In the genomic region with DNA sequence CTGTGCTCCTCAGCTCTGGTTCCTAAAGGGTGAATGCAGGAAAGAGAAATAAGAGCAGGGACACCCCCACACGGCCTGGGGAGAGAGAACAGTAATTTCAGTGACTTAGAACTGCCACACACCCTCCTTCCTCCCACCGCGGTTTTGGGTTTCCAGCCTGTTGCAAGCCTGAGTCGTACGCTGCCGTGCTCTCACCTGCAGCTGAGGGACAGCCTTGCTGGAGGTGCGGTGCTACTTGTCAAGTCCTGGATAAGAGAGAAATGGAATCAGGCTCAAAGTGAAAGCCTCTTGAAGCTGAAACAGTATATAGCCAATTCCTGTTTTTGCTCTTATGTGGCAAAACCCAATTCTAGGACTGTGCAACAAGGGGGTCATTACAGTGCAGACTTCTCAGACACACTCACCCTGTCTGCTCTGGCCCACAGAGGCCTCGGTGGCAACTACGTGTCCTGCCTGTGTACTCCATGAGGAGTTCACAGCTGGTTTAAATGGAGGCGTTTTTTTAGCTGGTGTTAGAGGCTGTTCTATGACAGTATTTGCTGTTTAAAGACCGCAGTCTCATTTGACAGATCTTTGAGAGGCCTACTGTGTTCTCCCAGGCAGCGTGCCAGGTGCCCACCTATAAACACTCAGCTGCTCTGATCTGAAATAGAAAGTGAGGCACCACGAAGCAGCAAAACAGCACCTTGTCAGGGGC, we compare ENCODE assay signal across 9 cellular contexts. TPM values are rescaled to one million over a fixed set of nuclear protein-coding genes. Genes with fewer than 3 reads are reported as not detected.
DNase-seq lines count a peak whose midpoint lies in the region; ATAC-seq, FAIRE-seq and TF ChIP-seq lines count a peak whose summit lies in the region.
"Had no signal": no experiment of that assay in that cellular context is flagged by ENCODE, and none has a peak within 500 bp of the region (broad histone marks: within the 10 kb centered on the region; RNA-seq: fewer than 3 reads in every experiment).

No MANE protein-coding gene starts in this region.

- no peaks in the 10 kb centered on the region for H3K27me3 ChIP-seq in trophoblast cell (ENCODE audit: insufficient read depth, low read length)
- H3K27me3 ChIP-seq in upper lobe of left lung: no peaks in the 10 kb centered on the region
- H3K27me3 ChIP-seq: SJCRH30 had no signal

- no peak overlapping the region for H3K18ac ChIP-seq in trophoblast cell (ENCODE audit: low read length)

- no peak overlapping the region for H3K14ac ChIP-seq in trophoblast cell (ENCODE audit: low read length)

- H3K79me2 ChIP-seq in trophoblast cell (ENCODE audit: control insufficient read depth, insufficient read depth, low read length, poor library complexity): no peaks in the 10 kb centered on the region

- H2AK5ac ChIP-seq in trophoblast cell (ENCODE audit: low read length): no peak overlapping the region

- TF ChIP-seq POLR2A in upper lobe of left lung (IDR thresholded peaks at IDR 0.05): no peak

- WGBS in trophoblast cell (ENCODE audit: extremely low coverage, insufficient coverage, insufficient read length): no CpG with 5 or more reads among the region's 13 CpGs
- 22 to 23% methylated on average over 13 of the region's 13 CpGs for WGBS in upper lobe of left lung, 2 donors

- no peak overlapping the region for H3K4me2 ChIP-seq in trophoblast cell (ENCODE audit: low read length)

- H3K4me3 ChIP-seq in coronary artery (peak overlapping the region; percentile 49), trophoblast cell (ENCODE audit: low read depth, low read length) (no peak overlapping the region), upper lobe of left lung (peak overlapping the region in 1 of 4 donors; percentile 13)
- H3K4me3 ChIP-seq: SJCRH30 had no signal

- no peak overlapping the region for H2BK120ac ChIP-seq in trophoblast cell (ENCODE audit: insufficient read depth, low read length, poor library complexity)

- no peak overlapping the region for H2AFZ ChIP-seq in trophoblast cell (ENCODE audit: insufficient read depth, low read length, poor library complexity)

- ATAC-seq in GM19324 (IDR thresholded peaks at IDR 0.05; ENCODE audit: low FRiP score, unreplicated experiment) (peak; percentile 66), HG03280 (IDR thresholded peaks at IDR 0.05; ENCODE audit: unreplicated experiment) (peak; percentile 68), upper lobe of left lung (ENCODE audit: low FRiP score in 2 of 2) (peak; percentile 71 to 82)

- no peak overlapping the region for H2BK5ac ChIP-seq in trophoblast cell (ENCODE audit: low read depth, low read length, poor library complexity)

- H3K27ac ChIP-seq in coronary artery (peak overlapping the region; percentile 69 to 75), trophoblast cell (ENCODE audit: low read depth, low read length) (no peak overlapping the region), upper lobe of left lung (peak overlapping the region; percentile 68 to 84 (median 77))

- no peak for FAIRE-seq in frontal cortex (lab: Jason Lieb, UNC)

- H3K4ac ChIP-seq in trophoblast cell (ENCODE audit: low read depth, low read length): no peak overlapping the region

- TF ChIP-seq EP300 in upper lobe of left lung (IDR thresholded peaks at IDR 0.05): no peak

- H4K12ac ChIP-seq in trophoblast cell (ENCODE audit: low read depth, low read length): no peak overlapping the region

- H3K36me3 ChIP-seq in trophoblast cell (ENCODE audit: control insufficient read depth in 1 of 2, insufficient read depth in 2 of 2, low read length in 2 of 2) (peaks cover 0 to 6% of the 10 kb centered on the region in 2 experiments), upper lobe of left lung (peaks cover under 1 to 11% (median 3%) of the 10 kb centered on the region in 4 donors)

- peak overlapping the region; percentile 68 for H3K23ac ChIP-seq in trophoblast cell (ENCODE audit: low read length)

- DNase-seq in activated CD4-positive, alpha-beta T cell treated with anti-CD3 and anti-CD28 coated beads for 24 hours (ENCODE audit: low read depth in 2 of 2): peak; percentile 72 to 77
- DNase-seq in coronary artery (ENCODE audit: low spot score) (no peak), trophoblast cell (no peak), upper lobe of left lung (peak in 1 of 2 donors; percentile 85), frontal cortex (ENCODE audit: low spot score in 2 of 2) (no peak), DMS114 treated with DMSO at 0.1 percent for 48 hours (lab: John Stamatoyannopoulos, UW; ENCODE audit: unreplicated experiment) (no peak)

- TF ChIP-seq CTCF in coronary artery (IDR thresholded peaks at IDR 0.05) (no peak), upper lobe of left lung (IDR thresholded peaks at IDR 0.05) (no peak)

- no peaks in the 10 kb centered on the region for H3K9me3 ChIP-seq in trophoblast cell (ENCODE audit: insufficient read depth, low read depth, low read length)
- H3K9me3 ChIP-seq in upper lobe of left lung: no peaks in the 10 kb centered on the region
- H3K9me3 ChIP-seq: SJCRH30 had no signal

- H3K79me1 ChIP-seq in trophoblast cell (ENCODE audit: low read length): no peaks in the 10 kb centered on the region

- no peak overlapping the region for H4K8ac ChIP-seq in trophoblast cell (ENCODE audit: low read depth, low read length)

- no peaks in the 10 kb centered on the region for H3K4me1 ChIP-seq in trophoblast cell (ENCODE audit: control insufficient read depth in 1 of 2, insufficient read depth in 2 of 2, low read length in 2 of 2)
- peaks cover 63 to 68% (median 64%) of the 10 kb centered on the region in 4 donors for H3K4me1 ChIP-seq in upper lobe of left lung

- no peak overlapping the region for H3K9ac ChIP-seq in trophoblast cell (ENCODE audit: low read length)

- no peak overlapping the region for H4K91ac ChIP-seq in trophoblast cell (ENCODE audit: low read depth, low read length)

- H2BK12ac ChIP-seq in trophoblast cell (ENCODE audit: low read length): no peak overlapping the region

RNA-seq across cellular contexts. Expression of a gene that starts 42.9 kb away (rescaled TPM):
- polyA plus RNA-seq in trophoblast cell (2013): 16.7 and 16.9 TPM in 2 replicates
- total RNA-seq in upper lobe of left lung (100 to 1,000 TPM in 1 of 6 donors, 10 to 100 TPM in 5; 31.5 to 103 (median 64.2) TPM), frontal cortex (10.6 TPM)

RNA-seq across cellular contexts. Expression of a gene that starts 57.7 kb away (rescaled TPM):
- 0.14 and 0.19 TPM in 2 replicates for polyA plus RNA-seq in trophoblast cell (2013)
- total RNA-seq in upper lobe of left lung (under 1 TPM in 1 of 6 donors, not detected in 5; 0.09 TPM), frontal cortex (not detected)

Comparison
In these comparisons a context has a peak if more than half of its experiments do, and no peak if none do; other contexts are left out.
1. DNase-seq: peak in activated CD4-positive, alpha-beta T cell treated with anti-CD3 and anti-CD28 coated beads for 24 hours (2 of 2); none in coronary artery (single experiment), trophoblast cell (0 of 2), frontal cortex (0 of 2) and DMS114 treated with DMSO at 0.1 percent for 48 hours (single experiment).
2. Peak in every context shown above with its lines, with median percentiles within 50 percentile points of each other: ATAC-seq.